1 cellular context compared by ENCODE assay signal in the genomic region with DNA sequence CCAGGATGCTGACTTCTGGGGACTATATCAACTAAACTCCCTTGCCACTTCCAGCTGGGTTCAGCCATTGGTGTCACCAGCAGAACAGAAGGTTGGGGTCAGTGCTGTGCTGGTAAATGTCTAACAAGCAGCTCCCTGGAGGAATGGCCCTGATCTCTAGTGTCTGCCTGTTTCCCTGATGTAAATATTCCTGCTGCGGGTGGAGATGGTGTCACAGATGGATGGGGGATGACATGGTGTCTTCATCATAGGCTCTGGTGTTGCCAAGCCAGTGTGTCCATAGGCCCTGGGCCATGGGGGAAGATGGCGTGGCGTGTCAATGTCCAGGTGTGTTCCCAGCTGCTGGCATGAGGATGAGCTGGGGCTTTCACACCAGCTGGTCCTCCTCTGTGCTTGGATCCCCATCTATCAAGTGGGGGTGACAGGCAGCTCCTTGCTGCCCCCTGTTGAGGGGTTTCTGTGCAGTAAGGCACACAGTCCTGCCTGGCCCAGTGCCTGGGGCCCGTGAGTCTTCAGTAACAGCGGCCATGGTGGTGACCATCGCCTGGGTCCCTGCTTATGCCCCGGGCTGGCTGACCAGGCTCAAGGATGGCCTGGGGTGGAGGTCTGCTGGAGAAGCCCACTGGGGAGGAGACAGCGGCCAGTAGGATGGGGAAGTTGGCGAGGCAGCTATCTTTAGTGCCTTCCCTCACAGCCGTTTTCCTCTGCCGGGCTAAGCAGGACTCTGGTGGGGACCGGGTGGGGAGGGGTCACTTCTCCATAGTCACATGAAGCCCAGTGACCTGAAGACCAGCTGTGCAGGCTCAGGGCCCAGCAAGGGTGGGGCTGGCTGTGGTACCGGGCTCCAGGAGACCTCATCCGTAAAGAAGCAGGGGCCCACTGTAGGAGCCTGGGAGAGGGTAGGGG.
TF ChIP-seq lines count a peak whose summit lies in the region.

No MANE protein-coding gene starts in this region.

TF ChIP-seq in A549, 52 proteins besides CTCF, POLR2A, EP300 and RAD21 (continued from another document):
- TF ChIP-seq, protein P1, sequence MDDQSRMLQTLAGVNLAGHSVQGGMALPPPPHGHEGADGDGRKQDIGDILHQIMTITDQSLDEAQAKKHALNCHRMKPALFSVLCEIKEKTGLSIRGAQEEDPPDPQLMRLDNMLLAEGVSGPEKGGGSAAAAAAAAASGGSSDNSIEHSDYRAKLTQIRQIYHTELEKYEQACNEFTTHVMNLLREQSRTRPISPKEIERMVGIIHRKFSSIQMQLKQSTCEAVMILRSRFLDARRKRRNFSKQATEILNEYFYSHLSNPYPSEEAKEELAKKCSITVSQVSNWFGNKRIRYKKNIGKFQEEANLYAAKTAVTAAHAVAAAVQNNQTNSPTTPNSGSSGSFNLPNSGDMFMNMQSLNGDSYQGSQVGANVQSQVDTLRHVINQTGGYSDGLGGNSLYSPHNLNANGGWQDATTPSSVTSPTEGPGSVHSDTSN (IDR thresholded peaks at IDR 0.05): 0 out of 2 replicates have a peak, but pooled peaks have one; percentile 20
